In the genomic region with DNA sequence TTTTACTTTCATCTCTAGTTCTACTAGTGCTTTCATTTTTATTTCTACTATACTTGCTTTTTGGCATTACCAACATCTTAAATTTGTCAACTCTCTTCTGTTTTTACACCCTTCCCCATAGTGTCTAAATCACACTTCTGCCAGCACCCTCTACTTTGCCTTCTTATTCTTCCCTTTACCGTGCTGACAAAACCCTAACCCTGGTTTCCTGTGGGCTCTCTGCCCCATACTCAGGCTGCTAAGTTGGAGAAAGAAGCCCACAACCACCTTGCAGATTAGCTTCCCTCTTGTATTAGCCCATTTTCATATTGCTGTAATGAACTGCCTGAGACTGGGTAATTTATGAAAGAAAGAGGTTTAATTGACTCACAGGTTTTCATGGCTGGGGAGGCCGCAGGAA, we compare ENCODE assay signal across 18 cellular contexts. TPM values are rescaled to one million over a fixed set of nuclear protein-coding genes. Genes with fewer than 3 reads are reported as not detected.
A peak's percentile ranks its signal among the peaks of the same experiment; 100 is the strongest.
DNase-seq lines count a peak whose midpoint lies in the region; ATAC-seq and TF ChIP-seq lines count a peak whose summit lies in the region.
"Had no signal": no experiment of that assay in that cellular context is flagged by ENCODE, and none has a peak within 500 bp of the region (broad histone marks: within the 10 kb centered on the region; RNA-seq: fewer than 3 reads in every experiment).

No MANE protein-coding gene starts in this region.

- peaks cover 64% of the 10 kb centered on the region for H4K20me1 ChIP-seq in GM23338 (replicated peaks; ENCODE audit: insufficient read depth)

- no peaks in the 10 kb centered on the region for H3K9me2 ChIP-seq in GM23338 (ENCODE audit: insufficient read depth)

- H3K79me2 ChIP-seq in GM23338 (replicated peaks; ENCODE audit: insufficient read depth): peaks cover 96% of the 10 kb centered on the region

- POLR2A ChIA-PET in CD4-positive, alpha-beta memory T cell (lab: Charles Lee; ENCODE audit: partially characterized antibody): no interaction called here
- POLR2A ChIA-PET in activated CD8-positive, alpha-beta T cell treated with anti-CD3 and anti-CD28 coated beads, Interleukin-2, amount 10 ng/mL, durations not matched to agents 7 days and 5 days (lab: Charles Lee): no interaction called here

- peaks cover 32% of the 10 kb centered on the region for H3K36me3 ChIP-seq in CD4-positive, alpha-beta memory T cell (ENCODE audit: insufficient read depth, low read length)
- H3K36me3 ChIP-seq in GM23338 (ENCODE audit: insufficient read depth) (0 out of 2 replicates have a peak, but pooled peaks cover 3% of the 10 kb centered on the region), lower lobe of right lung (peaks cover 60% of the 10 kb centered on the region)
- H3K36me3 ChIP-seq: breast epithelium had no signal

- ATAC-seq in GM23338: no peak
- ATAC-seq in activated CD8-positive, alpha-beta T cell treated with anti-CD3 and anti-CD28 coated beads, Interleukin-2, amount 10 ng/mL, durations not matched to agents 7 days and 5 days: peak; percentile 76
- ATAC-seq in natural killer cell treated with Interleukin-12 subunit alpha and Interleukin-12 subunit beta and Interleukin-15 and Interleukin-18, amount 100 ng/mL, for 72 hours: peak; percentile 91 to 94
- no peak for ATAC-seq in lower lobe of right lung
- ATAC-seq: K562, left lobe of liver had no signal

- H3K27me3 Mint-ChIP-seq in CD4-positive, alpha-beta memory T cell: no peaks in the 10 kb centered on the region
- H3K27me3 Mint-ChIP-seq in GM23338 (ENCODE audit: insufficient read depth, low read depth, poor library complexity): peaks cover 2% of the 10 kb centered on the region
- no peaks in the 10 kb centered on the region for H3K27me3 Mint-ChIP-seq in activated CD8-positive, alpha-beta T cell treated with anti-CD3 and anti-CD28 coated beads, Interleukin-2, amount 10 ng/mL, durations not matched to agents 7 days and 5 days (ENCODE audit: low read depth)
- H3K27me3 Mint-ChIP-seq in natural killer cell treated with Interleukin-12 subunit alpha and Interleukin-12 subunit beta and Interleukin-15 and Interleukin-18, amount 100 ng/mL, for 72 hours: no peaks in the 10 kb centered on the region

- no peaks in the 10 kb centered on the region for H3K27me3 ChIP-seq in CD4-positive, alpha-beta memory T cell (ENCODE audit: insufficient read depth, low read length)
- H3K27me3 ChIP-seq in GM23338 (ENCODE audit: insufficient read depth): no peaks in the 10 kb centered on the region
- H3K27me3 ChIP-seq in lower lobe of right lung (ENCODE audit: low read depth): no peaks in the 10 kb centered on the region
- H3K27me3 ChIP-seq: breast epithelium, esophagus muscularis mucosa, Peyer's patch had no signal

- H3K27ac Mint-ChIP-seq in CD4-positive, alpha-beta memory T cell: peak overlapping the region in 6 of 7 donors; percentile 13 to 67 (median 58)
- peak overlapping the region; percentile 21; the same call in 1 of the 2 replicates for H3K27ac Mint-ChIP-seq in GM23338
- H3K27ac Mint-ChIP-seq in activated CD8-positive, alpha-beta T cell treated with anti-CD3 and anti-CD28 coated beads, Interleukin-2, amount 10 ng/mL, durations not matched to agents 7 days and 5 days: peak overlapping the region; percentile 72
- H3K27ac Mint-ChIP-seq in natural killer cell treated with Interleukin-12 subunit alpha and Interleukin-12 subunit beta and Interleukin-15 and Interleukin-18, amount 100 ng/mL, for 72 hours: peak overlapping the region; percentile 84 to 88
- H3K27ac Mint-ChIP-seq: activated naive CD4-positive, alpha-beta T cell treated with anti-CD3 and anti-CD28 coated beads for 36 hours had no signal

- peaks cover 0 to 7% (median 1%) of the 10 kb centered on the region in 8 donors for H3K9me3 Mint-ChIP-seq in CD4-positive, alpha-beta memory T cell
- H3K9me3 Mint-ChIP-seq in GM23338: no peaks in the 10 kb centered on the region
- H3K9me3 Mint-ChIP-seq in activated CD8-positive, alpha-beta T cell treated with anti-CD3 and anti-CD28 coated beads, Interleukin-2, amount 10 ng/mL, durations not matched to agents 7 days and 5 days (ENCODE audit: insufficient read depth): peaks cover 5% of the 10 kb centered on the region
- no peaks in the 10 kb centered on the region for H3K9me3 Mint-ChIP-seq in natural killer cell treated with Interleukin-12 subunit alpha and Interleukin-12 subunit beta and Interleukin-15 and Interleukin-18, amount 100 ng/mL, for 72 hours

- peaks cover 55 to 62% of the 10 kb centered on the region in 2 donors for H3K36me3 Mint-ChIP-seq in CD4-positive, alpha-beta memory T cell
- H3K36me3 Mint-ChIP-seq in GM23338 (ENCODE audit: low read depth): peaks cover 37% of the 10 kb centered on the region; the same call in 2 of the 3 replicates
- peaks cover 57% of the 10 kb centered on the region for H3K36me3 Mint-ChIP-seq in activated CD8-positive, alpha-beta T cell treated with anti-CD3 and anti-CD28 coated beads, Interleukin-2, amount 10 ng/mL, durations not matched to agents 7 days and 5 days (ENCODE audit: low read depth)
- H3K36me3 Mint-ChIP-seq in natural killer cell treated with Interleukin-12 subunit alpha and Interleukin-12 subunit beta and Interleukin-15 and Interleukin-18, amount 100 ng/mL, for 72 hours: peaks cover 27% of the 10 kb centered on the region

- H3K4me3 ChIP-seq in CD4-positive, alpha-beta memory T cell (ENCODE audit: low read length in 2 of 2): no peak overlapping the region
- H3K4me3 ChIP-seq in GM23338 (no peak overlapping the region), lower lobe of right lung (no peak overlapping the region)
- H3K4me3 ChIP-seq: breast epithelium, esophagus muscularis mucosa, K562, Peyer's patch, SK-N-MC had no signal

- no peak overlapping the region for H3K4me3 Mint-ChIP-seq in CD4-positive, alpha-beta memory T cell
- no peak overlapping the region for H3K4me3 Mint-ChIP-seq in GM23338
- peak overlapping the region; percentile 29 for H3K4me3 Mint-ChIP-seq in activated CD8-positive, alpha-beta T cell treated with anti-CD3 and anti-CD28 coated beads, Interleukin-2, amount 10 ng/mL, durations not matched to agents 7 days and 5 days
- peak overlapping the region; percentile 78 for H3K4me3 Mint-ChIP-seq in natural killer cell treated with Interleukin-12 subunit alpha and Interleukin-12 subunit beta and Interleukin-15 and Interleukin-18, amount 100 ng/mL, for 72 hours
- H3K4me3 Mint-ChIP-seq: activated naive CD4-positive, alpha-beta T cell treated with anti-CD3 and anti-CD28 coated beads for 36 hours had no signal

- DNase-seq in CD4-positive, alpha-beta memory T cell: no peak
- no peak for DNase-seq in GM23338 (ENCODE audit: low spot score)
- DNase-seq in activated CD8-positive, alpha-beta T cell treated with anti-CD3 and anti-CD28 coated beads, Interleukin-2, amount 10 ng/mL, durations not matched to agents 7 days and 5 days: peak; percentile 27
- peak; percentile 63 for DNase-seq in natural killer cell treated with Interleukin-12 subunit alpha and Interleukin-12 subunit beta and Interleukin-15 and Interleukin-18, amount 100 ng/mL, for 72 hours (ENCODE audit: low spot score)
- DNase-seq in lower lobe of right lung: no peak
- DNase-seq in DMS53 (lab: John Stamatoyannopoulos, UW): no peak
- no peak for DNase-seq in HCEC 1CT
- DNase-seq: activated naive CD4-positive, alpha-beta T cell treated with anti-CD3 and anti-CD28 coated beads for 36 hours; NCI-H1105; NCI-H82; Peyer's patch had no signal

- CTCF ChIA-PET in CD4-positive, alpha-beta memory T cell (lab: Charles Lee; ENCODE audit: partially characterized antibody): no interaction called here
- CTCF ChIA-PET in activated CD8-positive, alpha-beta T cell treated with anti-CD3 and anti-CD28 coated beads, Interleukin-2, amount 10 ng/mL, durations not matched to agents 7 days and 5 days (lab: Charles Lee): no interaction called here

- TF ChIP-seq CTCF in GM23338 (conservative IDR thresholded peaks at IDR 0.05; ENCODE audit: low read depth in 2 of 2) (no peak), lower lobe of right lung (IDR thresholded peaks at IDR 0.05) (no peak)

- H3F3A ChIP-seq in GM23338 (replicated peaks; ENCODE audit: low read depth): no peaks in the 10 kb centered on the region

- intact Hi-C loops in CD4-positive, alpha-beta memory T cell (cut with micrococcal nuclease): no loop called here
- intact Hi-C loops in lower lobe of right lung (cut with DNase I): no loop called here

- H3K4me1 ChIP-seq in CD4-positive, alpha-beta memory T cell (ENCODE audit: insufficient read depth, low read length): peaks cover 14% of the 10 kb centered on the region
- H3K4me1 ChIP-seq in GM23338 (ENCODE audit: insufficient read depth): no peaks in the 10 kb centered on the region
- no peaks in the 10 kb centered on the region for H3K4me1 ChIP-seq in lower lobe of right lung
- H3K4me1 ChIP-seq: breast epithelium had no signal

- H3K9me3 ChIP-seq in CD4-positive, alpha-beta memory T cell (ENCODE audit: control insufficient read depth in 1 of 2, low read length in 2 of 2): no peaks in the 10 kb centered on the region
- H3K9me3 ChIP-seq in lower lobe of right lung: no peaks in the 10 kb centered on the region
- H3K9me3 ChIP-seq: breast epithelium, esophagus muscularis mucosa, Peyer's patch had no signal

- H3K4me1 Mint-ChIP-seq in CD4-positive, alpha-beta memory T cell: peaks cover 30 to 42% (median 37%) of the 10 kb centered on the region in 4 donors
- peaks cover 3% of the 10 kb centered on the region; the same call in 1 of the 3 replicates for H3K4me1 Mint-ChIP-seq in GM23338
- H3K4me1 Mint-ChIP-seq in activated CD8-positive, alpha-beta T cell treated with anti-CD3 and anti-CD28 coated beads, Interleukin-2, amount 10 ng/mL, durations not matched to agents 7 days and 5 days (ENCODE audit: low read depth): peaks cover 49% of the 10 kb centered on the region
- H3K4me1 Mint-ChIP-seq in natural killer cell treated with Interleukin-12 subunit alpha and Interleukin-12 subunit beta and Interleukin-15 and Interleukin-18, amount 100 ng/mL, for 72 hours (ENCODE audit: low read depth in 2 of 2): peaks cover 38 to 45% of the 10 kb centered on the region in 2 donors

- no peak overlapping the region for H3K4me2 ChIP-seq in GM23338

- H2AFZ ChIP-seq in GM23338: no peak overlapping the region

- no peak overlapping the region for H3K27ac ChIP-seq in CD4-positive, alpha-beta memory T cell (ENCODE audit: low read depth, low read length)
- H3K27ac ChIP-seq in GM23338 (ENCODE audit: low read depth): no peak overlapping the region; the same call in 1 of the 2 replicates
- no peak overlapping the region for H3K27ac ChIP-seq in lower lobe of right lung
- H3K27ac ChIP-seq: breast epithelium, esophagus muscularis mucosa, Peyer's patch, SK-N-MC had no signal

RNA-seq across cellular contexts. Expression of a gene that starts 24.8 kb away (rescaled TPM):
- total RNA-seq in CD4-positive, alpha-beta memory T cell: 10 to 100 TPM; 82.1 to 89.6 TPM
- 10 to 100 TPM in 1 of 2 donors, 1 to 10 TPM in 1; 6.7 to 35.9 TPM for polyA plus RNA-seq in CD4-positive, alpha-beta memory T cell
- total RNA-seq in GM23338 (2014; rRNA removed; shearing (Covaris generic)): 97.5 and 104 TPM in 2 replicates
- polyA plus RNA-seq in GM23338 (2016; fragmentation: Nextera tagmentation; extraction: Ambion mirVana): 39.2 and 48.9 TPM in 2 replicates
- 10 to 100 TPM; 59.3 to 61.7 TPM for total RNA-seq in activated CD8-positive, alpha-beta T cell treated with anti-CD3 and anti-CD28 coated beads, Interleukin-2, amount 10 ng/mL, durations not matched to agents 7 days and 5 days
- total RNA-seq in natural killer cell treated with Interleukin-12 subunit alpha and Interleukin-12 subunit beta and Interleukin-15 and Interleukin-18, amount 100 ng/mL, for 72 hours: 100 to 1,000 TPM in 1 of 2 donors, 10 to 100 TPM in 1; 91.5 to 101 TPM
- total RNA-seq in lower lobe of right lung: 67.6 TPM

RNA-seq across cellular contexts. Expression of a gene that starts 54.5 kb away (rescaled TPM):
- total RNA-seq in CD4-positive, alpha-beta memory T cell: not detected
- polyA plus RNA-seq in CD4-positive, alpha-beta memory T cell: under 1 TPM in 1 of 2 donors, not detected in 1; 0.55 TPM
- total RNA-seq in GM23338 (2014; rRNA removed; shearing (Covaris generic)): not detected in 2 replicates
- 0.37 and 0.52 TPM in 2 replicates for polyA plus RNA-seq in GM23338 (2016; fragmentation: Nextera tagmentation; extraction: Ambion mirVana)
- total RNA-seq in activated CD8-positive, alpha-beta T cell treated with anti-CD3 and anti-CD28 coated beads, Interleukin-2, amount 10 ng/mL, durations not matched to agents 7 days and 5 days: not detected
- not detected for total RNA-seq in natural killer cell treated with Interleukin-12 subunit alpha and Interleukin-12 subunit beta and Interleukin-15 and Interleukin-18, amount 100 ng/mL, for 72 hours
- not detected for total RNA-seq in lower lobe of right lung
- total RNA-seq: activated naive CD4-positive, alpha-beta T cell treated with anti-CD3 and anti-CD28 coated beads for 36 hours; esophagus muscularis mucosa; K562; left lobe of liver; mononuclear cell; osteoblast had no signal

Comparison
In these comparisons a context has a peak if more than half of its experiments do, and no peak if none do; other contexts are left out.
1. DNase-seq: peak in activated CD8-positive, alpha-beta T cell treated with anti-CD3 and anti-CD28 coated beads, Interleukin-2, amount 10 ng/mL, durations not matched to agents 7 days and 5 days (single experiment) and natural killer cell treated with Interleukin-12 subunit alpha and Interleukin-12 subunit beta and Interleukin-15 and Interleukin-18, amount 100 ng/mL, for 72 hours (single experiment); none in CD4-positive, alpha-beta memory T cell (0 of 5), GM23338 (single experiment), lower lobe of right lung (single experiment), DMS53 (single experiment) and HCEC 1CT (single experiment).
2. H3K27ac Mint-ChIP-seq: peak in every context shown above with its lines; median percentile 86 in natural killer cell treated with Interleukin-12 subunit alpha and Interleukin-12 subunit beta and Interleukin-15 and Interleukin-18, amount 100 ng/mL, for 72 hours; 72 in activated CD8-positive, alpha-beta T cell treated with anti-CD3 and anti-CD28 coated beads, Interleukin-2, amount 10 ng/mL, durations not matched to agents 7 days and 5 days; 58 in CD4-positive, alpha-beta memory T cell; 21 in GM23338.
3. H3K4me3 Mint-ChIP-seq: peak in activated CD8-positive, alpha-beta T cell treated with anti-CD3 and anti-CD28 coated beads, Interleukin-2, amount 10 ng/mL, durations not matched to agents 7 days and 5 days (single experiment) and natural killer cell treated with Interleukin-12 subunit alpha and Interleukin-12 subunit beta and Interleukin-15 and Interleukin-18, amount 100 ng/mL, for 72 hours (single experiment); none in CD4-positive, alpha-beta memory T cell (0 of 8) and GM23338 (single experiment).
4. ATAC-seq: peak in activated CD8-positive, alpha-beta T cell treated with anti-CD3 and anti-CD28 coated beads, Interleukin-2, amount 10 ng/mL, durations not matched to agents 7 days and 5 days (single experiment) and natural killer cell treated with Interleukin-12 subunit alpha and Interleukin-12 subunit beta and Interleukin-15 and Interleukin-18, amount 100 ng/mL, for 72 hours (2 of 2); none in GM23338 (single experiment) and lower lobe of right lung (0 of 2).